Comparison of ENCODE assay signal across 8 cellular contexts in the genomic region with DNA sequence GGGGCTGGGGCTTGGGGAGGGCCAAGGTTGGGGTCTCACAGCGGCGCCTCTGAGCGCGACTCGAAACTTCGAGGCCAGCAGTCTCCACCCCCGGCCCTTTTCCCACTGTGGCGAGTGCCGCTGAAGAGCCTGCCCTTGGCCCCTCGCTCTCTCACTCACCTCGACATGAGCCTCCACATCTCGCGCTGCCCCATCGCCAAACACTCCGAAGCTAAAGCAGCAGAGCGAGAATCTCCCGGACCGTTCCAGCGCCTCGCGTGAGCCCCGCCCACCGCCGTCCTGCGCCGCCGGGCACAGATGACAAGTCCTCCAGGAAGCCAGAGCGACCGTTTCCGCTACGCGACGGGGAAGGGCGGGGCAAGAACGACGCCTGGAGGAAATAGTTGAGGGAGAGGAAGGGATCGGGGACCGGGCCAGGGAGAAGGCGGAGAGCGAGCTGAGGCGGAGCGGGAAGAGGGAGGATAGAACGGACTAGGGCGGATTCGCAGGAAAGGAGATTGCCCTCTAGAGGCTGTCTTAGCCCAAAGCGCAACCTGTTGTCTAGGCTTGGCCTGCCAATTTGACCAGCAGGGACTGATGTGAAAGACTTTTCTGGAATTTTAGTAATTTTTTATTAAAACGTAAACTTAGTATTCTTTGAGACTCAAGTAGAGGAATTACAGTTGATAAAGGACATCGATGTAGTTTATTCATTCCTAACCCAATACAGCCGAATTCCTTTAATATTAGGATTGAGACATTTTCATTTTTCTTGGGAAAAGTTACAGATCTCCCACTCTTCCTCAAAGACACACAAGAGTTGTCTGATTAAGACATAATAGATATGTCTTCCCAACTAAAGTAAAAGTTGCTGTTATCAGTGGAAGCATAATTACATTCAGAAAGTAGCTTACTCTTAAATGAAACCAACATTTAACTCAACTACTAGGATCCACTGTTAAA.
DNase-seq lines count a peak whose midpoint lies in the region; ATAC-seq lines count a peak whose summit lies in the region.

A gene with protein sequence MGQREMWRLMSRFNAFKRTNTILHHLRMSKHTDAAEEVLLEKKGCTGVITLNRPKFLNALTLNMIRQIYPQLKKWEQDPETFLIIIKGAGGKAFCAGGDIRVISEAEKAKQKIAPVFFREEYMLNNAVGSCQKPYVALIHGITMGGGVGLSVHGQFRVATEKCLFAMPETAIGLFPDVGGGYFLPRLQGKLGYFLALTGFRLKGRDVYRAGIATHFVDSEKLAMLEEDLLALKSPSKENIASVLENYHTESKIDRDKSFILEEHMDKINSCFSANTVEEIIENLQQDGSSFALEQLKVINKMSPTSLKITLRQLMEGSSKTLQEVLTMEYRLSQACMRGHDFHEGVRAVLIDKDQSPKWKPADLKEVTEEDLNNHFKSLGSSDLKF (minus strand): TSS at position 270 of the 942 bp plus-strand sequence. CDS start 76 bp downstream, at position 194.

- no peaks in the 10 kb centered on the region for H3K9me3 Mint-ChIP-seq in effector memory CD8-positive, alpha-beta T cell
- H3K9me3 Mint-ChIP-seq in memory B cell, result no peaks in the 10 kb centered on the region

- no peaks in the 10 kb centered on the region for H3K27me3 Mint-ChIP-seq in effector memory CD8-positive, alpha-beta T cell
- H3K27me3 Mint-ChIP-seq in memory B cell, result peaks cover 2% of the 10 kb centered on the region

- peak within 1 kb of the TSS; percentile 89 to 96 for H3K27ac Mint-ChIP-seq in effector memory CD8-positive, alpha-beta T cell
- H3K27ac Mint-ChIP-seq in memory B cell, result peak within 1 kb of the TSS; percentile 96

- ATAC-seq in GM19463 (IDR thresholded peaks at IDR 0.05; ENCODE audit: unreplicated experiment) (peak; percentile 96), memory B cell (ENCODE audit: low read depth) (peak; percentile 88)
- ATAC-seq in effector memory CD8-positive, alpha-beta T cell (replicated peaks), result peak; percentile 91

- H3K36me3 Mint-ChIP-seq in effector memory CD8-positive, alpha-beta T cell (ENCODE audit: insufficient read depth), result no peaks in the 10 kb centered on the region
- H3K36me3 Mint-ChIP-seq in memory B cell, result peaks cover 1% of the 10 kb centered on the region

- H3K4me1 Mint-ChIP-seq in effector memory CD8-positive, alpha-beta T cell (ENCODE audit: low read depth in 2 of 2), result peaks cover 28 to 46% of the 10 kb centered on the region in 2 donors
- H3K4me1 Mint-ChIP-seq in memory B cell, result peaks cover 25% of the 10 kb centered on the region

- DNase-seq in CMK (ENCODE audit: low read depth), result peak; percentile 90
- DNase-seq in HS-27A (ENCODE audit: low read depth), result peak; percentile 91
- peak; percentile 97 to 98 for DNase-seq in NOMO-1 (lab: John Stamatoyannopoulos, UW; ENCODE audit: unreplicated experiment in 2 of 2)
- peak; percentile 73 to 75 for DNase-seq in activated CD8-positive, alpha-beta memory T cell treated with anti-CD3 and anti-CD28 coated beads for 4 hours (ENCODE audit: low read depth in 2 of 2)
- DNase-seq in effector memory CD8-positive, alpha-beta T cell, result peak; percentile 64 to 76 (median 66)
- peak; percentile 56 to 70 for DNase-seq in memory B cell (ENCODE audit: low spot score in 2 of 2)
- peak; percentile 79 for DNase-seq in stimulated activated CD8-positive, alpha-beta memory T cell treated with anti-CD3 and anti-CD28 coated beads, Interleukin-12 subunit alpha, Interleukin-12 subunit beta, amount 100 ng/mL, for 4 hours (ENCODE audit: low read depth)

- H3K4me3 Mint-ChIP-seq in effector memory CD8-positive, alpha-beta T cell, result peak within 1 kb of the TSS; percentile 86 to 93
- peak within 1 kb of the TSS; percentile 100 for H3K4me3 Mint-ChIP-seq in memory B cell

Comparison
In these comparisons a context has a peak if more than half of its experiments do, and no peak if none do; other contexts are left out.
1. Peak in every context shown above with its lines: DNase-seq and ATAC-seq.